ENCODE assay signal across 8 cellular contexts in the genomic region with DNA sequence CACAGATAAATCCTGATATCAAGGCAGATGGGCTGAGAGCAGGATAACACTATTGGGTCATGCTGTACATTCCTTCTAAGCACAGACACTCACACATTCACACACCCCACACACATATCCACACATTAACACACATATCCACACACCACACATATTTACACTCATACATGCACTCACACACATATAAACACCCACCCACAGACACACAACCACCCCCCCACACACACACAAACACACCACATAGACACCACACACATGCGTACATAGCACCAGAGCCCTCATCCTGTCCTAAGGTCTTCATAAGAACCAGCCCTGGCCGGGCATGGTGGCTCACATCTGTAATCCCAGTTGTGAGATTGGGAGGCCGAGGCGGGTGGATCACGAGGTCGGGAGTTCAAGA.
"Had no signal": no experiment of that assay in that cellular context is flagged by ENCODE, and none has a peak within 500 bp of the region (broad histone marks: within the 10 kb centered on the region; RNA-seq: fewer than 3 reads in every experiment).

No MANE protein-coding gene starts in this region.

- FAIRE-seq: G401.6, GM12878, GM12891, GM12892, GM18507, GM19239 had no signal

- DNase-seq: GDM1, GF-D8 had no signal

- H3K4me3 ChIP-seq: GM12878 had no signal

- ATAC-seq: GM12878 had no signal
